ENCODE assay signal across 15 cellular contexts in genomic region chrX:125198546-125198945, GRCh38.
"Had no signal": no experiment of that assay in that cellular context is flagged by ENCODE, and none has a peak within 500 bp of the region (broad histone marks: within the 10 kb centered on the region; RNA-seq: fewer than 3 reads in every experiment).

No MANE protein-coding gene starts in this region.

- ATAC-seq: effector memory CD8-positive, alpha-beta T cell; gastrocnemius medialis; heart right ventricle; left lobe of liver; naive thymus-derived CD4-positive, alpha-beta T cell; right lobe of liver; stimulated activated effector memory CD8-positive, alpha-beta T cell treated with anti-CD3 and anti-CD28 coated beads, Interleukin-12 subunit alpha, Interleukin-12 subunit beta, amount 100 ng/mL, for 72 hours; stimulated activated naive CD8-positive, alpha-beta T cell treated with anti-CD3 and anti-CD28 coated beads, Interleukin-15, Interleukin-2, amounts not matched to agents 100 U/mL and 50 U/mL, for 24 hours had no signal

- DNase-seq: effector memory CD8-positive, alpha-beta T cell; gastrocnemius medialis; heart right ventricle; hypothalamus; kidney glomerular epithelial cell; mammary epithelial cell; naive thymus-derived CD4-positive, alpha-beta T cell; nephron progenitor cell; right lobe of liver; stimulated activated CD4-positive, alpha-beta T cell treated with anti-CD3 and anti-CD28 coated beads, Interleukin-4, amount 100 ng/mL, for 1 hour; stimulated activated CD8-positive, alpha-beta memory T cell treated with anti-CD3 and anti-CD28 coated beads, Interleukin-4, amount 100 ng/mL, for 48 hours; stimulated activated naive CD8-positive, alpha-beta T cell treated with anti-CD3 and anti-CD28 coated beads, Interleukin-15, Interleukin-2, amounts not matched to agents 100 U/mL and 50 U/mL, for 24 hours; thyroid gland had no signal
